In genomic region chr20:15593061-15593460, GRCh38 we compare ENCODE assay signal across 32 cellular contexts.
"Had no signal": no experiment of that assay in that cellular context is flagged by ENCODE, and none has a peak within 500 bp of the region (broad histone marks: within the 10 kb centered on the region; RNA-seq: fewer than 3 reads in every experiment).

No MANE protein-coding gene starts in this region.

- H3K4me1 Mint-ChIP-seq: activated CD4-positive, alpha-beta T cell treated with anti-CD3 and anti-CD28 coated beads for 36 hours; activated CD4-positive, alpha-beta T cell treated with anti-CD3 and anti-CD28 coated beads, Interleukin-2, amount 10 ng/mL, durations not matched to agents 7 days and 5 days; activated naive CD8-positive, alpha-beta T cell treated with anti-CD3 and anti-CD28 coated beads for 36 hours; WTC11 had no signal

- H3K9me3 ChIP-seq: adrenal gland, body of pancreas, breast epithelium had no signal

- H3K4me3 Mint-ChIP-seq: activated CD4-positive, alpha-beta memory T cell treated with anti-CD3 and anti-CD28 coated beads for 36 hours; activated CD4-positive, alpha-beta T cell treated with anti-CD3 and anti-CD28 coated beads for 36 hours; activated CD4-positive, alpha-beta T cell treated with anti-CD3 and anti-CD28 coated beads, Interleukin-2, amount 10 ng/mL, durations not matched to agents 7 days and 5 days; activated CD8-positive, alpha-beta T cell treated with anti-CD3 and anti-CD28 coated beads for 36 hours; activated naive CD8-positive, alpha-beta T cell treated with anti-CD3 and anti-CD28 coated beads for 36 hours; activated T-cell treated with anti-CD3 and anti-CD28 coated beads, Interleukin-2, amount 50 U/mL, for 24 hours; T-helper 1 cell treated with Interleukin-12 subunit alpha and Interleukin-12 subunit beta and Interleukin-4 antibody, amounts not matched to agents 30 μg/mL and 1 μg/mL, for 36 hours; T-helper 2 cell treated with Interferon-gamma antibody and Interleukin-4, amounts not matched to agents 5 μg/mL and 100 μg/mL, for 36 hours; WTC11 had no signal

- H3K27ac Mint-ChIP-seq: activated CD4-positive, alpha-beta memory T cell treated with anti-CD3 and anti-CD28 coated beads for 36 hours; activated CD4-positive, alpha-beta T cell treated with anti-CD3 and anti-CD28 coated beads for 36 hours; activated CD4-positive, alpha-beta T cell treated with anti-CD3 and anti-CD28 coated beads, Interleukin-2, amount 10 ng/mL, durations not matched to agents 7 days and 5 days; activated CD8-positive, alpha-beta T cell treated with anti-CD3 and anti-CD28 coated beads for 36 hours; activated naive CD4-positive, alpha-beta T cell treated with anti-CD3 and anti-CD28 coated beads, Interleukin-2, amount 50 U/mL, for 72 hours; activated naive CD8-positive, alpha-beta T cell treated with anti-CD3 and anti-CD28 coated beads for 36 hours; activated T-cell treated with anti-CD3 and anti-CD28 coated beads, Interleukin-2, amount 50 U/mL, for 24 hours; activated T-helper 2 cell treated with anti-CD3 and anti-CD28 coated beads, Interferon-gamma antibody, Interleukin-2, Interleukin-4, amounts not matched to agents 10 μg/mL and 5 μg/mL and 100 μg/mL, durations not matched to agents 14 hours and 24 hours and 36 hours; T-helper 1 cell treated with Interleukin-12 subunit alpha and Interleukin-12 subunit beta and Interleukin-4 antibody, amounts not matched to agents 30 μg/mL and 1 μg/mL, for 36 hours; T-helper 2 cell treated with Interferon-gamma antibody and Interleukin-4, amounts not matched to agents 5 μg/mL and 100 μg/mL, for 36 hours; WTC11 had no signal

- H3K27me3 ChIP-seq: adrenal gland, body of pancreas, brain microvascular endothelial cell, breast epithelium had no signal

- ATAC-seq: activated CD4-positive, alpha-beta T cell treated with anti-CD3 and anti-CD28 coated beads for 36 hours; activated CD4-positive, CD25-positive, alpha-beta regulatory T cell treated with anti-CD3 and anti-CD28 coated beads, Interleukin-2, amount 50 U/mL, for 24 hours; activated CD8-positive, alpha-beta T cell treated with anti-CD3 and anti-CD28 coated beads for 36 hours; activated naive CD4-positive, alpha-beta T cell treated with anti-CD3 and anti-CD28 coated beads, Interleukin-2, amount 50 U/mL, for 72 hours; body of pancreas; WTC11 had no signal

- H3K27me3 Mint-ChIP-seq: activated CD4-positive, alpha-beta memory T cell treated with anti-CD3 and anti-CD28 coated beads for 36 hours; activated CD4-positive, alpha-beta T cell treated with anti-CD3 and anti-CD28 coated beads for 36 hours; activated CD4-positive, alpha-beta T cell treated with anti-CD3 and anti-CD28 coated beads, Interleukin-2, amount 10 ng/mL, durations not matched to agents 7 days and 5 days; activated CD8-positive, alpha-beta T cell treated with anti-CD3 and anti-CD28 coated beads for 36 hours; activated naive CD8-positive, alpha-beta T cell treated with anti-CD3 and anti-CD28 coated beads for 36 hours; activated T-cell treated with anti-CD3 and anti-CD28 coated beads, Interleukin-2, amount 50 U/mL, for 24 hours had no signal

- H3K27ac ChIP-seq: adrenal gland, brain microvascular endothelial cell, breast epithelium, VCaP had no signal

- DNase-seq: activated CD4-positive, alpha-beta memory T cell treated with anti-CD3 and anti-CD28 coated beads for 36 hours; activated CD4-positive, alpha-beta T cell treated with anti-CD3 and anti-CD28 coated beads for 1 hour; activated CD4-positive, alpha-beta T cell treated with anti-CD3 and anti-CD28 coated beads for 36 hours; activated CD4-positive, alpha-beta T cell treated with anti-CD3 and anti-CD28 coated beads for 48 hours; activated CD4-positive, alpha-beta T cell treated with anti-CD3 and anti-CD28 coated beads, Interleukin-2, amount 10 ng/mL, durations not matched to agents 7 days and 5 days; activated CD4-positive, CD25-positive, alpha-beta regulatory T cell; activated CD8-positive, alpha-beta memory T cell treated with anti-CD3 and anti-CD28 coated beads, Interleukin-2, amount 50 U/mL, for 4 hours; activated CD8-positive, alpha-beta T cell treated with anti-CD3 and anti-CD28 coated beads for 36 hours; activated effector memory CD4-positive, alpha-beta T cell treated with Interleukin-2 at 50 U/mL for 16 hours; activated gamma-delta T cell; activated naive CD4-positive, alpha-beta T cell treated with anti-CD3 and anti-CD28 coated beads, Interleukin-2, amount 50 U/mL, for 16 hours; activated naive CD4-positive, alpha-beta T cell treated with Interleukin-2 at 50 U/mL for 16 hours; activated naive CD8-positive, alpha-beta T cell treated with anti-CD3 and anti-CD28 coated beads for 36 hours; activated T-cell treated with anti-CD3 and anti-CD28 coated beads, Interleukin-2, amount 50 U/mL, for 24 hours; activated T-cell treated with anti-CD3 and anti-CD28 coated beads, Interleukin-2, amount 50 U/mL, for 48 hours; adrenal gland; amniotic stem cell; aorta; body of pancreas; brain microvascular endothelial cell; central memory CD4-positive, alpha-beta T cell; T-helper 1 cell; T-helper 2 cell; T-helper 9 cell had no signal

- H3K36me3 ChIP-seq: adrenal gland, brain microvascular endothelial cell, breast epithelium had no signal

- H3K4me1 ChIP-seq: adrenal gland, body of pancreas, breast epithelium had no signal

- H3K4me3 ChIP-seq: adrenal gland, body of pancreas, breast epithelium had no signal

- H3K9me3 Mint-ChIP-seq: activated CD4-positive, alpha-beta T cell treated with anti-CD3 and anti-CD28 coated beads, Interleukin-2, amount 10 ng/mL, durations not matched to agents 7 days and 5 days had no signal

- H3K36me3 Mint-ChIP-seq: activated CD4-positive, alpha-beta memory T cell treated with anti-CD3 and anti-CD28 coated beads for 36 hours; activated naive CD8-positive, alpha-beta T cell treated with anti-CD3 and anti-CD28 coated beads for 36 hours had no signal
